ENCODE assay signal across 15 cellular contexts in genomic region chr5:82859439-82860140, GRCh38.
"Had no signal": no experiment of that assay in that cellular context is flagged by ENCODE, and none has a peak within 500 bp of the region (broad histone marks: within the 10 kb centered on the region; RNA-seq: fewer than 3 reads in every experiment).

No MANE protein-coding gene starts in this region.

- H3K27ac Mint-ChIP-seq: activated CD4-positive, alpha-beta T cell treated with anti-CD3 and anti-CD28 coated beads, Interleukin-2, amount 10 ng/mL, durations not matched to agents 24 days and 14 days; activated CD8-positive, alpha-beta T cell treated with anti-CD3 and anti-CD28 coated beads, Interleukin-2, amount 10 ng/mL, durations not matched to agents 7 days and 5 days; activated naive CD8-positive, alpha-beta T cell treated with anti-CD3 and anti-CD28 coated beads, Interleukin-2, amount 10 ng/mL, durations not matched to agents 7 days and 5 days; stimulated activated naive B cell treated with anti-CD40 and anti-IgM and Interleukin-4, amounts not matched to agents 10 μg/mL and 1 μg/mL and 100 μg/mL, for 72 hours; T-helper 2 cell treated with Interferon-gamma antibody and Interleukin-4, amounts not matched to agents 5 μg/mL and 100 μg/mL, for 36 hours had no signal

- H3K4me3 Mint-ChIP-seq: activated CD4-positive, alpha-beta T cell treated with anti-CD3 and anti-CD28 coated beads, Interleukin-2, amount 10 ng/mL, durations not matched to agents 24 days and 14 days; activated CD8-positive, alpha-beta T cell treated with anti-CD3 and anti-CD28 coated beads, Interleukin-2, amount 10 ng/mL, durations not matched to agents 7 days and 5 days; activated naive CD8-positive, alpha-beta T cell treated with anti-CD3 and anti-CD28 coated beads, Interleukin-2, amount 10 ng/mL, durations not matched to agents 7 days and 5 days; stimulated activated naive B cell treated with anti-CD40 and anti-IgM and Interleukin-4, amounts not matched to agents 10 μg/mL and 1 μg/mL and 100 μg/mL, for 72 hours; T-helper 2 cell treated with Interferon-gamma antibody and Interleukin-4, amounts not matched to agents 5 μg/mL and 100 μg/mL, for 36 hours had no signal

- H3K4me3 ChIP-seq: thyroid gland had no signal

- H3K36me3 Mint-ChIP-seq: activated naive CD8-positive, alpha-beta T cell treated with anti-CD3 and anti-CD28 coated beads, Interleukin-2, amount 10 ng/mL, durations not matched to agents 7 days and 5 days; stimulated activated naive B cell treated with anti-CD40 and anti-IgM and Interleukin-4, amounts not matched to agents 10 μg/mL and 1 μg/mL and 100 μg/mL, for 72 hours had no signal

- H3K27me3 Mint-ChIP-seq: activated CD4-positive, alpha-beta T cell treated with anti-CD3 and anti-CD28 coated beads, Interleukin-2, amount 10 ng/mL, durations not matched to agents 24 days and 14 days; stimulated activated naive B cell treated with anti-CD40 and anti-IgM and Interleukin-4, amounts not matched to agents 10 μg/mL and 1 μg/mL and 100 μg/mL, for 72 hours had no signal

- DNase-seq: activated CD4-positive, alpha-beta T cell treated with anti-CD3 and anti-CD28 coated beads, Interleukin-2, amount 10 ng/mL, durations not matched to agents 24 days and 14 days; activated CD4-positive, CD25-positive, alpha-beta regulatory T cell; activated CD8-positive, alpha-beta memory T cell treated with anti-CD3 and anti-CD28 coated beads, Interleukin-2, amount 50 U/mL, for 48 hours; activated CD8-positive, alpha-beta T cell treated with anti-CD3 and anti-CD28 coated beads, Interleukin-2, amount 10 ng/mL, durations not matched to agents 7 days and 5 days; activated gamma-delta T cell treated with Interleukin-2 at 50 U/mL for 16 hours; activated naive CD8-positive, alpha-beta T cell treated with anti-CD3 and anti-CD28 coated beads, Interleukin-2, amount 10 ng/mL, durations not matched to agents 7 days and 5 days; dorsolateral prefrontal cortex; erythroblast; left colon; mesendoderm; stimulated activated CD4-positive, alpha-beta T cell treated with anti-CD3 and anti-CD28 coated beads, Interleukin-15, amount 100 ng/mL, for 24 hours; stimulated activated CD4-positive, alpha-beta T cell treated with anti-CD3 and anti-CD28 coated beads, Interleukin-4, amount 100 ng/mL, for 1 hour; stimulated activated naive B cell treated with anti-CD40 and anti-IgM and Interleukin-4, amounts not matched to agents 10 μg/mL and 1 μg/mL and 100 μg/mL, for 72 hours; thyroid gland had no signal

- H3K9me3 Mint-ChIP-seq: activated CD4-positive, alpha-beta T cell treated with anti-CD3 and anti-CD28 coated beads, Interleukin-2, amount 10 ng/mL, durations not matched to agents 24 days and 14 days; activated naive CD8-positive, alpha-beta T cell treated with anti-CD3 and anti-CD28 coated beads, Interleukin-2, amount 10 ng/mL, durations not matched to agents 7 days and 5 days; stimulated activated naive B cell treated with anti-CD40 and anti-IgM and Interleukin-4, amounts not matched to agents 10 μg/mL and 1 μg/mL and 100 μg/mL, for 72 hours; T-helper 2 cell treated with Interferon-gamma antibody and Interleukin-4, amounts not matched to agents 5 μg/mL and 100 μg/mL, for 36 hours had no signal

- H3K4me1 Mint-ChIP-seq: activated CD4-positive, alpha-beta T cell treated with anti-CD3 and anti-CD28 coated beads, Interleukin-2, amount 10 ng/mL, durations not matched to agents 24 days and 14 days; activated naive CD8-positive, alpha-beta T cell treated with anti-CD3 and anti-CD28 coated beads, Interleukin-2, amount 10 ng/mL, durations not matched to agents 7 days and 5 days; stimulated activated naive B cell treated with anti-CD40 and anti-IgM and Interleukin-4, amounts not matched to agents 10 μg/mL and 1 μg/mL and 100 μg/mL, for 72 hours had no signal
